23 cellular contexts compared by ENCODE assay signal in genomic region chr19:27909861-27910260, GRCh38.
"Had no signal": no experiment of that assay in that cellular context is flagged by ENCODE, and none has a peak within 500 bp of the region (broad histone marks: within the 10 kb centered on the region; RNA-seq: fewer than 3 reads in every experiment).

No MANE protein-coding gene starts in this region.

- H3K4me1 Mint-ChIP-seq: endodermal cell, mesothelial cell of epicardium had no signal

- H3K27me3 Mint-ChIP-seq: effector memory CD8-positive, alpha-beta T cell had no signal

- H3K36me3 Mint-ChIP-seq: mesothelial cell of epicardium had no signal

- H3K4me1 ChIP-seq: esophagus squamous epithelium, gastrocnemius medialis, heart right ventricle, left lung, lower lobe of right lung had no signal

- DNase-seq: dermis blood vessel endothelial cell; dorsolateral prefrontal cortex; effector CD4-positive, alpha-beta T cell; effector memory CD8-positive, alpha-beta T cell; erythroblast; esophagus squamous epithelium; foreskin fibroblast; foreskin melanocyte; gastrocnemius medialis; glutamatergic neuron; head of caudate nucleus; heart right ventricle; hippocampal formation; left cardiac atrium; left ventricle myocardium superior; lower lobe of right lung; mesenchymal stem cell had no signal

- H3K27me3 ChIP-seq: esophagus squamous epithelium, gastrocnemius medialis, heart right ventricle, left lung had no signal

- H3K4me3 Mint-ChIP-seq: effector memory CD8-positive, alpha-beta T cell; endodermal cell; mesothelial cell of epicardium had no signal

- H3K9me3 ChIP-seq: gastrocnemius medialis, lower lobe of right lung had no signal

- H3K27ac Mint-ChIP-seq: effector memory CD8-positive, alpha-beta T cell; endodermal cell; mesothelial cell of epicardium had no signal

- H3K4me3 ChIP-seq: coronary artery, dorsolateral prefrontal cortex, esophagus squamous epithelium, gastrocnemius medialis, heart right ventricle, left lung, lower lobe of right lung had no signal

- H3K36me3 ChIP-seq: esophagus squamous epithelium, gastrocnemius medialis, heart right ventricle, left lung, lower lobe of right lung had no signal

- ATAC-seq: effector memory CD8-positive, alpha-beta T cell; esophagus mucosa; gastrocnemius medialis; left cardiac atrium; left lung; left ventricle myocardium superior had no signal

- H3K27ac ChIP-seq: coronary artery, dorsolateral prefrontal cortex, epithelial cell of prostate, esophagus squamous epithelium, gastrocnemius medialis, heart right ventricle, left lung, lower lobe of right lung had no signal
